In the genomic region with DNA sequence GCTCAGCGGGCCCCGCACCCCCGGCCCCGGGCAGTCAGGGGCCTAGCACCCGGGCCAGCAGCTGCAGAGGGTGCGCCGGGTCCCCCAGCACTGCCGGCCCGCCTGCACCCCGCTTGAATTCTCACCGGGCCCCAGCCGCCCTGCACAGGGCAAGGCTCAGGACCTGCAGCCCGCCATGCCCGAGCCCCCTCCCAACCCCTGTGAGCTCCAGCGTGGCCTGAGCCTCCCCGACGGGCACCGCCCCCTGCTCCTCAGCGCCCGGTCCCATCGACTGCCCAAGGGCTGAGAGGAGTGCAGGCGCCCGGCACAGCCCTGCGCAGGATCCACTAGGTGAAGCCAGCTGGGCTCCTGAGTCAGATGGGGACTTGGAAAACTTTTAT, we compare ENCODE assay signal across 12 cellular contexts. TPM values are rescaled to one million over a fixed set of nuclear protein-coding genes. Genes with fewer than 3 reads are reported as not detected.
DNase-seq lines count a peak whose midpoint lies in the region; ATAC-seq and TF ChIP-seq lines count a peak whose summit lies in the region.
"Had no signal": no experiment of that assay in that cellular context is flagged by ENCODE, and none has a peak within 500 bp of the region (broad histone marks: within the 10 kb centered on the region; RNA-seq: fewer than 3 reads in every experiment).

No MANE protein-coding gene starts in this region.

- H3K4me1 Mint-ChIP-seq in natural killer cell treated with Interleukin-12 subunit alpha and Interleukin-12 subunit beta and Interleukin-15 and Interleukin-18, amount 100 ng/mL, for 72 hours (ENCODE audit: low read depth in 2 of 2), result peaks cover 25 to 31% of the 10 kb centered on the region in 2 donors
- H3K4me1 Mint-ChIP-seq in natural killer cell, result peaks cover 20 to 29% of the 10 kb centered on the region in 2 donors
- H3K4me1 Mint-ChIP-seq in type B pancreatic cell (ENCODE audit: unreplicated experiment), result peaks cover 21% of the 10 kb centered on the region

- no peak for DNase-seq in natural killer cell treated with Interleukin-12 subunit alpha and Interleukin-12 subunit beta and Interleukin-15 and Interleukin-18, amount 100 ng/mL, for 72 hours (ENCODE audit: low spot score)
- DNase-seq in natural killer cell (no peak), RWPE2 (ENCODE audit: low spot score) (no peak), islet precursor cell (peak; percentile 45), type B pancreatic cell (ENCODE audit: extremely low spot score, unreplicated experiment) (no peak), NCI-H446 treated with DMSO at 0.1 percent for 48 hours (lab: John Stamatoyannopoulos, UW) (no peak), cardiac septum (ENCODE audit: low spot score) (no peak)
- DNase-seq: dermis blood vessel endothelial cell, NCI-H1930, SJCRH30 had no signal

- H3K36me3 ChIP-seq in RWPE2 (ENCODE audit: low read depth), result peaks cover 39% of the 10 kb centered on the region
- H3K36me3 ChIP-seq: adrenal gland had no signal

- H3K4me3 ChIP-seq in RWPE2 (ENCODE audit: severe bottlenecking), result no peak overlapping the region
- H3K4me3 ChIP-seq: SJCRH30 had no signal

- intact Hi-C loops in natural killer cell (cut with micrococcal nuclease) (loop anchor here (10.0 kb wide), 1 partner anchor 102 kb away; a partner anchor contains a TSS), cardiac septum (cut with DNase I) (no loop called here)

- no peak overlapping the region for H3K27ac Mint-ChIP-seq in natural killer cell treated with Interleukin-12 subunit alpha and Interleukin-12 subunit beta and Interleukin-15 and Interleukin-18, amount 100 ng/mL, for 72 hours
- peak overlapping the region in 1 of 2 donors; percentile 63 for H3K27ac Mint-ChIP-seq in natural killer cell
- peak overlapping the region; percentile 78 for H3K27ac Mint-ChIP-seq in type B pancreatic cell

- H3K27me3 Mint-ChIP-seq in natural killer cell treated with Interleukin-12 subunit alpha and Interleukin-12 subunit beta and Interleukin-15 and Interleukin-18, amount 100 ng/mL, for 72 hours, result no peaks in the 10 kb centered on the region
- H3K27me3 Mint-ChIP-seq in natural killer cell (ENCODE audit: low read depth in 2 of 2) (no peaks in the 10 kb centered on the region), type B pancreatic cell (no peaks in the 10 kb centered on the region)

- no peaks in the 10 kb centered on the region for H3K9me3 ChIP-seq in RWPE2 (ENCODE audit: severe bottlenecking)
- H3K9me3 ChIP-seq: adrenal gland, SJCRH30 had no signal

- H3K36me3 Mint-ChIP-seq in natural killer cell treated with Interleukin-12 subunit alpha and Interleukin-12 subunit beta and Interleukin-15 and Interleukin-18, amount 100 ng/mL, for 72 hours, result peaks cover 12% of the 10 kb centered on the region
- H3K36me3 Mint-ChIP-seq in natural killer cell (no peaks in the 10 kb centered on the region), type B pancreatic cell (peaks cover 10% of the 10 kb centered on the region)

- TF ChIP-seq CTCF in natural killer cell (IDR thresholded peaks at IDR 0.05) (no peak), RWPE2 (IDR thresholded peaks at IDR 0.05; ENCODE audit: poor library complexity, severe bottlenecking) (no peak), type B pancreatic cell (conservative IDR thresholded peaks at IDR 0.05) (no peak)

- H3K27ac ChIP-seq in RWPE2 (ENCODE audit: poor library complexity, severe bottlenecking), result peak overlapping the region; percentile 98
- H3K27ac ChIP-seq: SJCRH30 had no signal

- H3K27me3 ChIP-seq in RWPE2 (ENCODE audit: insufficient read depth, poor library complexity, severe bottlenecking), result no peaks in the 10 kb centered on the region
- H3K27me3 ChIP-seq: adrenal gland, SJCRH30 had no signal

- H3K4me1 ChIP-seq in RWPE2 (ENCODE audit: insufficient read depth, poor library complexity, severe bottlenecking), result peaks cover 20% of the 10 kb centered on the region

- no peaks in the 10 kb centered on the region for H3K9me3 Mint-ChIP-seq in natural killer cell treated with Interleukin-12 subunit alpha and Interleukin-12 subunit beta and Interleukin-15 and Interleukin-18, amount 100 ng/mL, for 72 hours
- no peaks in the 10 kb centered on the region for H3K9me3 Mint-ChIP-seq in natural killer cell
- H3K9me3 Mint-ChIP-seq in type B pancreatic cell, result no peaks in the 10 kb centered on the region

- ATAC-seq in natural killer cell treated with Interleukin-12 subunit alpha and Interleukin-12 subunit beta and Interleukin-15 and Interleukin-18, amount 100 ng/mL, for 72 hours, result no peak
- ATAC-seq in natural killer cell (no peak), RWPE2 (ENCODE audit: low read depth) (no peak), HG02840 (IDR thresholded peaks at IDR 0.05; ENCODE audit: low FRiP score, unreplicated experiment) (no peak)

- H3K4me3 Mint-ChIP-seq in natural killer cell treated with Interleukin-12 subunit alpha and Interleukin-12 subunit beta and Interleukin-15 and Interleukin-18, amount 100 ng/mL, for 72 hours, result peak overlapping the region; percentile 58
- H3K4me3 Mint-ChIP-seq in natural killer cell (no peak overlapping the region), type B pancreatic cell (peak overlapping the region; percentile 81)

RNA-seq across cellular contexts. Expression of a gene that starts 1.7 kb away (rescaled TPM):
- total RNA-seq in natural killer cell treated with Interleukin-12 subunit alpha and Interleukin-12 subunit beta and Interleukin-15 and Interleukin-18, amount 100 ng/mL, for 72 hours, result 100 to 1,000 TPM in 1 of 2 donors, 10 to 100 TPM in 1; 41.6 to 111 TPM
- total RNA-seq in natural killer cell (1 to 10 TPM; 5.7 to 9.9 (median 8.6) TPM), type B pancreatic cell (ENCODE audit: low replicate concordance) (19.4 and 38.9 TPM in 2 replicates), cardiac septum (6.1 TPM)

RNA-seq across cellular contexts. Expression of a gene that starts 44.1 kb away (rescaled TPM):
- 10 to 100 TPM; 33.1 to 58.3 TPM for total RNA-seq in natural killer cell treated with Interleukin-12 subunit alpha and Interleukin-12 subunit beta and Interleukin-15 and Interleukin-18, amount 100 ng/mL, for 72 hours
- 10 to 100 TPM; 63.3 to 74.8 (median 67.0) TPM for total RNA-seq in natural killer cell
- total RNA-seq in type B pancreatic cell (ENCODE audit: low replicate concordance), result 60.8 and 65.9 TPM in 2 replicates
- total RNA-seq in cardiac septum, result 97.6 TPM
